Comparison of ENCODE assay signal across 30 cellular contexts in genomic region chr4:54382623-54383022, GRCh38.
"Had no signal": no experiment of that assay in that cellular context is flagged by ENCODE, and none has a peak within 500 bp of the region (broad histone marks: within the 10 kb centered on the region; RNA-seq: fewer than 3 reads in every experiment).

No MANE protein-coding gene starts in this region.

- H3K9me3 Mint-ChIP-seq: activated CD4-positive, alpha-beta memory T cell treated with anti-CD3 and anti-CD28 coated beads for 36 hours; activated naive CD4-positive, alpha-beta T cell treated with anti-CD3 and anti-CD28 coated beads for 36 hours; activated naive CD8-positive, alpha-beta T cell treated with anti-CD3 and anti-CD28 coated beads, Interleukin-2, amount 10 ng/mL, durations not matched to agents 7 days and 5 days; activated T-cell treated with anti-CD3 and anti-CD28 coated beads, Interleukin-2, amount 50 U/mL, for 72 hours; endodermal cell; mesothelial cell of epicardium; stimulated activated effector memory CD8-positive, alpha-beta T cell treated with anti-CD3 and anti-CD28 coated beads, Interleukin-12 subunit alpha, Interleukin-12 subunit beta, amount 100 ng/mL, for 72 hours; T-helper 1 cell treated with Interleukin-12 subunit alpha and Interleukin-12 subunit beta and Interleukin-4 antibody, amounts not matched to agents 30 μg/mL and 1 μg/mL, for 36 hours had no signal

- FAIRE-seq: islet of Langerhans, pancreas, small intestine, urothelium cell line had no signal

- ATAC-seq: activated T-cell treated with anti-CD3 and anti-CD28 coated beads, Interleukin-2, amount 50 U/mL, for 72 hours; gastroesophageal sphincter; left cardiac atrium; naive thymus-derived CD8-positive, alpha-beta T cell; pancreas; right lobe of liver; stimulated activated effector memory CD8-positive, alpha-beta T cell treated with anti-CD3 and anti-CD28 coated beads, Interleukin-12 subunit alpha, Interleukin-12 subunit beta, amount 100 ng/mL, for 72 hours had no signal

- H3K27ac Mint-ChIP-seq: activated CD4-positive, alpha-beta memory T cell treated with anti-CD3 and anti-CD28 coated beads for 36 hours; activated naive CD4-positive, alpha-beta T cell treated with anti-CD3 and anti-CD28 coated beads for 36 hours; activated naive CD8-positive, alpha-beta T cell treated with anti-CD3 and anti-CD28 coated beads, Interleukin-2, amount 10 ng/mL, durations not matched to agents 7 days and 5 days; endodermal cell; mesothelial cell of epicardium; stimulated activated effector memory CD8-positive, alpha-beta T cell treated with anti-CD3 and anti-CD28 coated beads, Interleukin-12 subunit alpha, Interleukin-12 subunit beta, amount 100 ng/mL, for 72 hours; T-helper 1 cell treated with Interleukin-12 subunit alpha and Interleukin-12 subunit beta and Interleukin-4 antibody, amounts not matched to agents 30 μg/mL and 1 μg/mL, for 36 hours had no signal

- H3K27me3 ChIP-seq: gastroesophageal sphincter, neutrophil, pancreas, right lobe of liver, stomach, suprapubic skin, tibial nerve had no signal

- H3K4me1 Mint-ChIP-seq: endodermal cell; naive thymus-derived CD8-positive, alpha-beta T cell; stimulated activated effector memory CD8-positive, alpha-beta T cell treated with anti-CD3 and anti-CD28 coated beads, Interleukin-12 subunit alpha, Interleukin-12 subunit beta, amount 100 ng/mL, for 72 hours had no signal

- H3K36me3 Mint-ChIP-seq: activated CD4-positive, alpha-beta memory T cell treated with anti-CD3 and anti-CD28 coated beads for 36 hours; activated naive CD8-positive, alpha-beta T cell treated with anti-CD3 and anti-CD28 coated beads, Interleukin-2, amount 10 ng/mL, durations not matched to agents 7 days and 5 days; mesothelial cell of epicardium; naive thymus-derived CD8-positive, alpha-beta T cell; stimulated activated effector memory CD8-positive, alpha-beta T cell treated with anti-CD3 and anti-CD28 coated beads, Interleukin-12 subunit alpha, Interleukin-12 subunit beta, amount 100 ng/mL, for 72 hours had no signal

- H3K9me3 ChIP-seq: neutrophil, pancreas, right lobe of liver, stomach, suprapubic skin, tibial nerve had no signal

- H3K27ac ChIP-seq: coronary artery, epithelial cell of prostate, gastroesophageal sphincter, neutrophil, pancreas, right lobe of liver, stomach, suprapubic skin, tibial nerve had no signal

- H3K4me3 ChIP-seq: coronary artery, gastroesophageal sphincter, pancreas, right lobe of liver, stomach, suprapubic skin, tibial nerve had no signal

- H3K4me3 Mint-ChIP-seq: activated CD4-positive, alpha-beta memory T cell treated with anti-CD3 and anti-CD28 coated beads for 36 hours; activated naive CD4-positive, alpha-beta T cell treated with anti-CD3 and anti-CD28 coated beads for 36 hours; activated naive CD8-positive, alpha-beta T cell treated with anti-CD3 and anti-CD28 coated beads, Interleukin-2, amount 10 ng/mL, durations not matched to agents 7 days and 5 days; activated T-cell treated with anti-CD3 and anti-CD28 coated beads, Interleukin-2, amount 50 U/mL, for 72 hours; endodermal cell; mesothelial cell of epicardium; naive thymus-derived CD8-positive, alpha-beta T cell; stimulated activated effector memory CD8-positive, alpha-beta T cell treated with anti-CD3 and anti-CD28 coated beads, Interleukin-12 subunit alpha, Interleukin-12 subunit beta, amount 100 ng/mL, for 72 hours; T-helper 1 cell treated with Interleukin-12 subunit alpha and Interleukin-12 subunit beta and Interleukin-4 antibody, amounts not matched to agents 30 μg/mL and 1 μg/mL, for 36 hours had no signal

- H3K36me3 ChIP-seq: gastroesophageal sphincter, neutrophil, pancreas, right lobe of liver, stomach, suprapubic skin, tibial nerve had no signal

- H3K4me1 ChIP-seq: gastroesophageal sphincter, pancreas, right lobe of liver, stomach, suprapubic skin, tibial nerve had no signal

- DNase-seq: activated CD4-positive, alpha-beta memory T cell treated with anti-CD3 and anti-CD28 coated beads for 36 hours; activated CD4-positive, alpha-beta T cell treated with anti-CD3 and anti-CD28 coated beads for 4 hours; activated CD4-positive, CD25-positive, alpha-beta regulatory T cell; activated effector memory CD4-positive, alpha-beta T cell treated with Interleukin-2 at 50 U/mL for 16 hours; activated naive CD4-positive, alpha-beta T cell treated with anti-CD3 and anti-CD28 coated beads for 36 hours; activated naive CD8-positive, alpha-beta T cell treated with anti-CD3 and anti-CD28 coated beads, Interleukin-2, amount 10 ng/mL, durations not matched to agents 7 days and 5 days; activated T-cell treated with anti-CD3 and anti-CD28 coated beads, Interleukin-2, amount 50 U/mL, for 72 hours; amniotic stem cell; cerebellar nuclear complex; endodermal cell; head of caudate nucleus; left cardiac atrium; naive thymus-derived CD8-positive, alpha-beta T cell; pancreas; right lobe of liver; small intestine; stimulated activated CD4-positive, alpha-beta T cell treated with anti-CD3 and anti-CD28 coated beads, Interleukin-2, amount 100 ng/mL, for 24 hours; stomach; T1000 had no signal

- H3K27me3 Mint-ChIP-seq: activated CD4-positive, alpha-beta memory T cell treated with anti-CD3 and anti-CD28 coated beads for 36 hours had no signal
